ENCODE assay signal across 9 cellular contexts in the genomic region with DNA sequence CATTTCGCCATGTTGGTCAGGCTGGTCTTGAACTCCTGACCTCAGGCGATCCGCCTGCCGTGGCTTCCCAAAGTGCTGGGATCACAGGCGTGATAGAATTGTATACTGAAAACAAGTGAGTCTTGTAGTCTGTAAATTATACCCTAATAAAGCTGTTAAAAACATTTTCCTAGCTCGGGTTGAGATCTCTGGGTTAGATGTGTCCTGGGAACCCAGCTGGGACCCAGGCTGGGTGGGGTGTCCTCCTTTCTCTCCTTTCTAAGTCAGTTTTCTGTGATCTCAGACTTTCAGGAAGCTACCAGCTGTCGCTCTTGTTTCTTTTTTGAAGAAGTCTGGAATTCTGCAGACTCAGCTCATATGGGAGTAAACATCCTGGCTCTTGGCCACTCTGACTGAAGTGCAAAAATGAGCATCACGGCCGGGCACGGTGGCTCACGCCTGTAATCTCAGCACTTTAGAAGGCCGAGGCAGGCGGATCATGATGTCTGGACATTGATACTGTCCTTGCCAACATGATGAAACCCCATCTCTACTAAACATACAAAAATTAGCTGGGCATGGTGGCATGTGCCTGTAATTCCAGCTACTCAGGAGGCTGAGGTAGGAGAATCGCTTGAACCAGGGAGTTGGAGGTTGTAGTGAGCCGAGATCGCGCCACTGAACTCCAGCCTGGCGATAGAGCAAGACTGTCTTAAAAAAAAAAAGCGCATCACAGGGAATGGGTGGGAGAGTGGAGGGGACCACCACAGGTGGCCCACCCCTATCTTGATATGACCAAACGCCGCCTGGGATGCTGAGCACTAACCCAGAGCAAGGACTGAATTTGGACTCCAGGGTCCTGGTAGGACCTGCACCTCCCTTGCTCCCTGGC. TPM values are rescaled to one million over a fixed set of nuclear protein-coding genes. Genes with fewer than 3 reads are reported as not detected.
DNase-seq lines count a peak whose midpoint lies in the region; ATAC-seq and TF ChIP-seq lines count a peak whose summit lies in the region.
"Had no signal": no experiment of that assay in that cellular context is flagged by ENCODE, and none has a peak within 500 bp of the region (broad histone marks: within the 10 kb centered on the region; RNA-seq: fewer than 3 reads in every experiment).

No MANE protein-coding gene starts in this region.

- H3K27ac Mint-ChIP-seq in WTC11: no peak overlapping the region

- peaks cover 12% of the 10 kb centered on the region for H3K4me1 Mint-ChIP-seq in WTC11

- peak overlapping the region; percentile 7 for H3K4me3 ChIP-seq in lower lobe of right lung

- TF ChIP-seq CTCF in lower lobe of right lung (IDR thresholded peaks at IDR 0.05) (no peak), WTC11 (IDR thresholded peaks at IDR 0.05) (no peak)

- H3K27me3 ChIP-seq in lower lobe of right lung (ENCODE audit: low read depth): no peaks in the 10 kb centered on the region

- intact Hi-C loops in lower lobe of right lung (cut with DNase I): no loop called here

- no peaks in the 10 kb centered on the region for H3K9me3 Mint-ChIP-seq in WTC11

- no peaks in the 10 kb centered on the region for H3K27me3 Mint-ChIP-seq in WTC11 (ENCODE audit: low read depth)

- H3K4me3 Mint-ChIP-seq in WTC11: no peak overlapping the region

- DNase-seq in NCI-H510A treated with DMSO at 0.1 percent for 48 hours (lab: John Stamatoyannopoulos, UW) (peak; percentile 64), dermis microvascular lymphatic vessel endothelial cell (ENCODE audit: low read depth in 2 of 2) (peak; percentile 3 to 66), lower lobe of right lung (no peak), superior temporal gyrus (ENCODE audit: extremely low spot score) (peak; percentile 44), WTC11 (ENCODE audit: low spot score) (no peak), NCI-H2029 treated with DMSO at 0.1 percent for 48 hours (lab: John Stamatoyannopoulos, UW) (no peak), islet precursor cell (no peak)
- no peak for DNase-seq in NK-92 treated with Interleukin-12 subunit alpha and Interleukin-12 subunit beta, amount 100 ng/mL, for 24 hours (lab: John Stamatoyannopoulos, UW)

- H3K4me1 ChIP-seq in lower lobe of right lung: peaks cover 47% of the 10 kb centered on the region

- H3K36me3 Mint-ChIP-seq in WTC11: no peaks in the 10 kb centered on the region

- no peaks in the 10 kb centered on the region for H3K36me3 ChIP-seq in lower lobe of right lung

- H3K9me3 ChIP-seq in lower lobe of right lung: no peaks in the 10 kb centered on the region

- H3K27ac ChIP-seq in lower lobe of right lung: peak overlapping the region; percentile 71

- CTCF ChIA-PET in WTC11 (lab: Charles Lee): interaction anchor here (2.1 kb wide), 2 partner anchors 9 to 45 kb away, joined by 4 to 7 read pairs; no protein-coding TSS in a partner anchor

- POLR2A ChIA-PET in WTC11 (lab: Charles Lee): no interaction called here

- ATAC-seq in lower lobe of right lung (peak; percentile 48 to 63), WTC11 (no peak)

TF ChIP-seq in WTC11, 78 proteins besides CTCF, POLR2A, EP300 and RAD21 (continues in another document):
- TF ChIP-seq, protein P1, sequence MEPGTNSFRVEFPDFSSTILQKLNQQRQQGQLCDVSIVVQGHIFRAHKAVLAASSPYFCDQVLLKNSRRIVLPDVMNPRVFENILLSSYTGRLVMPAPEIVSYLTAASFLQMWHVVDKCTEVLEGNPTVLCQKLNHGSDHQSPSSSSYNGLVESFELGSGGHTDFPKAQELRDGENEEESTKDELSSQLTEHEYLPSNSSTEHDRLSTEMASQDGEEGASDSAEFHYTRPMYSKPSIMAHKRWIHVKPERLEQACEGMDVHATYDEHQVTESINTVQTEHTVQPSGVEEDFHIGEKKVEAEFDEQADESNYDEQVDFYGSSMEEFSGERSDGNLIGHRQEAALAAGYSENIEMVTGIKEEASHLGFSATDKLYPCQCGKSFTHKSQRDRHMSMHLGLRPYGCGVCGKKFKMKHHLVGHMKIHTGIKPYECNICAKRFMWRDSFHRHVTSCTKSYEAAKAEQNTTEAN (CRISPR knock-in tag; IDR thresholded peaks at IDR 0.05): no peak
- TF ChIP-seq PRDM15 (CRISPR knock-in tag; IDR thresholded peaks at IDR 0.05) (no peak), JAZF1 (CRISPR knock-in tag; IDR thresholded peaks at IDR 0.05) (no peak), E2F1 (CRISPR knock-in tag; IDR thresholded peaks at IDR 0.05) (no peak), RORB (CRISPR knock-in tag; IDR thresholded peaks at IDR 0.05) (no peak), TCF7 (CRISPR knock-in tag; IDR thresholded peaks at IDR 0.05; ENCODE audit: low read depth) (no peak), FOXP1 (CRISPR knock-in tag; IDR thresholded peaks at IDR 0.05; ENCODE audit: borderline replicate concordance) (no peak), MYBL2 (CRISPR knock-in tag; IDR thresholded peaks at IDR 0.05) (no peak), ZNF232 (CRISPR knock-in tag; IDR thresholded peaks at IDR 0.05) (no peak), NFE2L1 (CRISPR knock-in tag; IDR thresholded peaks at IDR 0.05) (no peak), GTF2I (CRISPR knock-in tag; conservative IDR thresholded peaks at IDR 0.05) (no peak)
- TF ChIP-seq, protein P2, sequence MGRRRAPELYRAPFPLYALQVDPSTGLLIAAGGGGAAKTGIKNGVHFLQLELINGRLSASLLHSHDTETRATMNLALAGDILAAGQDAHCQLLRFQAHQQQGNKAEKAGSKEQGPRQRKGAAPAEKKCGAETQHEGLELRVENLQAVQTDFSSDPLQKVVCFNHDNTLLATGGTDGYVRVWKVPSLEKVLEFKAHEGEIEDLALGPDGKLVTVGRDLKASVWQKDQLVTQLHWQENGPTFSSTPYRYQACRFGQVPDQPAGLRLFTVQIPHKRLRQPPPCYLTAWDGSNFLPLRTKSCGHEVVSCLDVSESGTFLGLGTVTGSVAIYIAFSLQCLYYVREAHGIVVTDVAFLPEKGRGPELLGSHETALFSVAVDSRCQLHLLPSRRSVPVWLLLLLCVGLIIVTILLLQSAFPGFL (CRISPR knock-in tag; IDR thresholded peaks at IDR 0.05; ENCODE audit: borderline replicate concordance): no peak
- TF ChIP-seq, protein P3, sequence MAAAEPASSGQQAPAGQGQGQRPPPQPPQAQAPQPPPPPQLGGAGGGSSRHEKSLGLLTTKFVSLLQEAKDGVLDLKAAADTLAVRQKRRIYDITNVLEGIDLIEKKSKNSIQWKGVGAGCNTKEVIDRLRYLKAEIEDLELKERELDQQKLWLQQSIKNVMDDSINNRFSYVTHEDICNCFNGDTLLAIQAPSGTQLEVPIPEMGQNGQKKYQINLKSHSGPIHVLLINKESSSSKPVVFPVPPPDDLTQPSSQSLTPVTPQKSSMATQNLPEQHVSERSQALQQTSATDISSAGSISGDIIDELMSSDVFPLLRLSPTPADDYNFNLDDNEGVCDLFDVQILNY (CRISPR knock-in tag; IDR thresholded peaks at IDR 0.05): no peak

RNA-seq across cellular contexts. Expression of gene PCIF1, which starts 9.9 kb away (rescaled TPM):
- total RNA-seq in dermis microvascular lymphatic vessel endothelial cell (7.2 and 11.5 TPM in 2 replicates), lower lobe of right lung (34.7 TPM), WTC11 (2021) (37.7 to 42.2 TPM (median 39.4 TPM) in 3 replicates)

RNA-seq across cellular contexts. Expression of gene PLTP, which starts 12.7 kb away (rescaled TPM):
- 2.8 and 3.5 TPM in 2 replicates for total RNA-seq in dermis microvascular lymphatic vessel endothelial cell
- total RNA-seq in lower lobe of right lung: 145 TPM
- total RNA-seq in WTC11 (2021): 109 to 135 TPM (median 133 TPM) in 3 replicates

RNA-seq across cellular contexts. Expression of gene CTSA, which starts 33.5 kb away (rescaled TPM):
- total RNA-seq in dermis microvascular lymphatic vessel endothelial cell (29.4 and 73.2 TPM in 2 replicates), lower lobe of right lung (185 TPM), WTC11 (2021) (44.2 to 48.3 TPM (median 47.2 TPM) in 3 replicates)

RNA-seq across cellular contexts. Expression of gene NEURL2, which starts 33.6 kb away (rescaled TPM):
- total RNA-seq in dermis microvascular lymphatic vessel endothelial cell (2.3 and 4.0 TPM in 2 replicates), lower lobe of right lung (2.4 TPM), WTC11 (2021) (6.1 to 8.3 TPM (median 6.6 TPM) in 3 replicates)

RNA-seq across cellular contexts. Expression of gene SPATA25, which starts 37.2 kb away (rescaled TPM):
- total RNA-seq in dermis microvascular lymphatic vessel endothelial cell: 0.51 and 1.0 TPM in 2 replicates
- total RNA-seq in lower lobe of right lung: 1.1 TPM
- 3.3 to 4.5 TPM (median 3.7 TPM) in 3 replicates for total RNA-seq in WTC11 (2021)
- total RNA-seq: epithelial cell of proximal tubule had no signal

Comparison
In these comparisons a context has a peak if more than half of its experiments do, and no peak if none do; other contexts are left out.
1. DNase-seq: peak in NCI-H510A treated with DMSO at 0.1 percent for 48 hours (single experiment), dermis microvascular lymphatic vessel endothelial cell (2 of 2) and superior temporal gyrus (single experiment); none in lower lobe of right lung (single experiment), WTC11 (single experiment), NCI-H2029 treated with DMSO at 0.1 percent for 48 hours (single experiment), NK-92 treated with Interleukin-12 subunit alpha and Interleukin-12 subunit beta, amount 100 ng/mL, for 24 hours (single experiment) and islet precursor cell (single experiment).
2. RNA of gene PLTP, which starts 12.7 kb away (total RNA-seq): 145 TPM in lower lobe of right lung (single experiment) and 109 to 135 TPM in WTC11; 2.8 to 3.5 TPM in dermis microvascular lymphatic vessel endothelial cell; every median in the first group is over 10 times any median in the second.